Comparison of ENCODE assay signal across 13 cellular contexts in genomic region chr7:106757846-106758245, GRCh38.
A peak's percentile ranks its signal among the peaks of the same experiment; 100 is the strongest.
DNase-seq lines count a peak whose midpoint lies in the region; ATAC-seq and TF ChIP-seq lines count a peak whose summit lies in the region.
"Had no signal": no experiment of that assay in that cellular context is flagged by ENCODE, and none has a peak within 500 bp of the region (broad histone marks: within the 10 kb centered on the region; RNA-seq: fewer than 3 reads in every experiment).

No MANE protein-coding gene starts in this region.

- no peak overlapping the region for H3K27ac Mint-ChIP-seq in activated naive CD4-positive, alpha-beta T cell treated with anti-CD3 and anti-CD28 coated beads, Interleukin-2, amount 10 ng/mL, durations not matched to agents 7 days and 5 days

- peak; percentile 81 for ATAC-seq in DND-41 (ENCODE audit: insufficient read depth, low read depth)
- no peak for ATAC-seq in HG02981 (IDR thresholded peaks at IDR 0.05; ENCODE audit: unreplicated experiment)
- ATAC-seq: body of pancreas had no signal

- H2AFZ ChIP-seq in DND-41 (ENCODE audit: low read depth, low read length), result no peak overlapping the region
- H2AFZ ChIP-seq: hepatocyte had no signal

- no peaks in the 10 kb centered on the region for H3K4me1 Mint-ChIP-seq in activated naive CD4-positive, alpha-beta T cell treated with anti-CD3 and anti-CD28 coated beads, Interleukin-2, amount 10 ng/mL, durations not matched to agents 7 days and 5 days

- CTCF ChIA-PET in activated naive CD4-positive, alpha-beta T cell treated with anti-CD3 and anti-CD28 coated beads, Interleukin-2, amount 10 ng/mL, durations not matched to agents 7 days and 5 days (lab: Charles Lee), result interaction anchor here (1.9 kb wide), 1 partner anchor 21 kb away, joined by 6 read pairs; no protein-coding TSS in a partner anchor

- H3K4me2 ChIP-seq in DND-41 (ENCODE audit: insufficient read depth, low read length), result no peak overlapping the region
- H3K4me2 ChIP-seq: hepatocyte had no signal

- no peak overlapping the region for H3K4me3 Mint-ChIP-seq in activated naive CD4-positive, alpha-beta T cell treated with anti-CD3 and anti-CD28 coated beads, Interleukin-2, amount 10 ng/mL, durations not matched to agents 7 days and 5 days

- peak; percentile 60 for DNase-seq in DND-41
- peak; percentile 86 for DNase-seq in MV-4-11 (lab: John Stamatoyannopoulos, UW)
- peak; percentile 15 for DNase-seq in astrocyte of the spinal cord (ENCODE audit: low read depth, low spot score)
- DNase-seq in mucosa of gallbladder (ENCODE audit: low spot score), result peak; percentile 32
- DNase-seq in GM19240 (ENCODE audit: insufficient read length, low spot score), result no peak
- DNase-seq in hepatic stellate cell (ENCODE audit: low spot score), result no peak
- DNase-seq in activated naive CD4-positive, alpha-beta T cell treated with anti-CD3 and anti-CD28 coated beads, Interleukin-2, amount 10 ng/mL, durations not matched to agents 7 days and 5 days, result no peak
- DNase-seq: activated CD8-positive, alpha-beta memory T cell treated with anti-CD3 and anti-CD28 coated beads, Interleukin-2, amount 50 U/mL, for 48 hours; NCI-H510A treated with DMSO at 0.1 percent for 48 hours; stomach had no signal

- no peaks in the 10 kb centered on the region for H3K36me3 Mint-ChIP-seq in activated naive CD4-positive, alpha-beta T cell treated with anti-CD3 and anti-CD28 coated beads, Interleukin-2, amount 10 ng/mL, durations not matched to agents 7 days and 5 days

- H3K27me3 Mint-ChIP-seq in activated naive CD4-positive, alpha-beta T cell treated with anti-CD3 and anti-CD28 coated beads, Interleukin-2, amount 10 ng/mL, durations not matched to agents 7 days and 5 days, result no peaks in the 10 kb centered on the region

- TF ChIP-seq CTCF in DND-41 (IDR thresholded peaks at IDR 0.05; ENCODE audit: borderline replicate concordance, extremely low read depth, low read length, poor library complexity, severe bottlenecking) (no peak), astrocyte of the spinal cord (IDR thresholded peaks at IDR 0.05; ENCODE audit: low read depth, low read length) (no peak)

- H3K79me2 ChIP-seq in DND-41 (ENCODE audit: insufficient read depth, low read length), result no peaks in the 10 kb centered on the region
- H3K79me2 ChIP-seq: hepatocyte had no signal

- no peak overlapping the region for H3K27ac ChIP-seq in DND-41 (ENCODE audit: low read length)
- H3K27ac ChIP-seq: body of pancreas, hepatocyte, stomach had no signal

- H3K36me3 ChIP-seq in DND-41 (ENCODE audit: insufficient read depth, low read length), result no peaks in the 10 kb centered on the region
- H3K36me3 ChIP-seq: stomach had no signal

- H3K9me3 Mint-ChIP-seq in activated naive CD4-positive, alpha-beta T cell treated with anti-CD3 and anti-CD28 coated beads, Interleukin-2, amount 10 ng/mL, durations not matched to agents 7 days and 5 days, result peaks cover 5% of the 10 kb centered on the region

- H3K27me3 ChIP-seq in DND-41 (ENCODE audit: insufficient read depth, low read length, poor library complexity), result no peaks in the 10 kb centered on the region
- H3K27me3 ChIP-seq: body of pancreas, hepatocyte, stomach had no signal

- H4K20me1 ChIP-seq in DND-41 (ENCODE audit: insufficient read depth, low read length), result no peaks in the 10 kb centered on the region

- peaks cover 18% of the 10 kb centered on the region for H3K4me1 ChIP-seq in DND-41 (ENCODE audit: insufficient read depth, low read length)

- in situ Hi-C loops in astrocyte of the spinal cord (cut with HindIII; ENCODE audit: low sequenced_read_pairs), result no loop called here

- H3K9ac ChIP-seq in DND-41 (ENCODE audit: low read depth, low read length), result no peak overlapping the region

- H3K4me3 ChIP-seq in DND-41 (ENCODE audit: low read depth in 1 of 2, low read length in 2 of 2) (no peak overlapping the region), astrocyte of the spinal cord (ENCODE audit: low read depth, low read length) (no peak overlapping the region)
- H3K4me3 ChIP-seq: body of pancreas, hepatocyte, stomach had no signal

- H3K9me3 ChIP-seq in DND-41 (ENCODE audit: insufficient read depth, low read length, severe bottlenecking), result no peaks in the 10 kb centered on the region
- H3K9me3 ChIP-seq: body of pancreas had no signal

Comparison
In these comparisons a context has a peak if more than half of its experiments do, and no peak if none do; other contexts are left out.
1. DNase-seq: peak in DND-41 (single experiment), MV-4-11 (single experiment), astrocyte of the spinal cord (single experiment) and mucosa of gallbladder (single experiment); none in GM19240 (single experiment), hepatic stellate cell (single experiment) and activated naive CD4-positive, alpha-beta T cell treated with anti-CD3 and anti-CD28 coated beads, Interleukin-2, amount 10 ng/mL, durations not matched to agents 7 days and 5 days (single experiment).